17 cellular contexts compared by ENCODE assay signal in genomic region chr2:29260151-29260772, GRCh38.
A peak's percentile ranks its signal among the peaks of the same experiment; 100 is the strongest.
DNase-seq lines count a peak whose midpoint lies in the region; ATAC-seq, FAIRE-seq and TF ChIP-seq lines count a peak whose summit lies in the region.
"Had no signal": no experiment of that assay in that cellular context is flagged by ENCODE, and none has a peak within 500 bp of the region (broad histone marks: within the 10 kb centered on the region; RNA-seq: fewer than 3 reads in every experiment).

No MANE protein-coding gene starts in this region.

- no peaks in the 10 kb centered on the region for H3K36me3 ChIP-seq in PC-3 (ENCODE audit: low read depth, low read length)
- H3K36me3 ChIP-seq in MG63, result no peaks in the 10 kb centered on the region
- no peaks in the 10 kb centered on the region for H3K36me3 ChIP-seq in stomach
- H3K36me3 ChIP-seq: BE2C, heart right ventricle, thoracic aorta had no signal

- peak; percentile 76 for DNase-seq in EL
- DNase-seq in PC-3, result peak; percentile 71
- peak; percentile 64 for DNase-seq in myocyte (ENCODE audit: low read depth)
- no peak for DNase-seq in NOMO-1 treated with DMSO at 0.1 percent for 48 hours (lab: John Stamatoyannopoulos, UW; ENCODE audit: unreplicated experiment)
- no peak for DNase-seq in MG63
- DNase-seq in stomach, result no peak
- DNase-seq: activated CD8-positive, alpha-beta T cell treated with anti-CD3 and anti-CD28 coated beads, Interleukin-2, amount 10 ng/mL, durations not matched to agents 7 days and 5 days; anterior cingulate cortex; BE2C; effector CD4-positive, alpha-beta T cell; heart right ventricle; NCI-H226 had no signal

- no peaks in the 10 kb centered on the region for H3K9me2 ChIP-seq in PC-3 (replicated peaks; ENCODE audit: low read length)

- H3K9ac ChIP-seq in PC-3 (ENCODE audit: low read length), result no peak overlapping the region

- TF ChIP-seq CTCF in PC-3 (conservative IDR thresholded peaks at IDR 0.05; ENCODE audit: low read depth, low read length), result no peak
- no peak for TF ChIP-seq CTCF in stomach (IDR thresholded peaks at IDR 0.05)

- CTCF ChIA-PET in PC-3 (lab: Charles Lee), result interaction anchor here (1.0 kb wide), 1 partner anchor 21 kb away, joined by 3 read pairs; no protein-coding TSS in a partner anchor

- no peaks in the 10 kb centered on the region for H3K79me2 ChIP-seq in PC-3 (ENCODE audit: low read length)

- no peak overlapping the region for H2AFZ ChIP-seq in PC-3 (ENCODE audit: low read length)

- H3F3A ChIP-seq in PC-3 (ENCODE audit: low read length, unreplicated experiment), result no peaks in the 10 kb centered on the region

- H3K27ac ChIP-seq in PC-3 (ENCODE audit: low read length) (no peak overlapping the region), stomach (no peak overlapping the region)
- H3K27ac ChIP-seq: heart right ventricle, thoracic aorta had no signal

- H3K4me1 ChIP-seq in PC-3 (ENCODE audit: insufficient read depth, low read length), result peaks cover 17% of the 10 kb centered on the region
- no peaks in the 10 kb centered on the region for H3K4me1 ChIP-seq in stomach

- no peaks in the 10 kb centered on the region for H3K27me3 ChIP-seq in PC-3 (ENCODE audit: low read length)
- H3K27me3 ChIP-seq in MG63, result no peaks in the 10 kb centered on the region
- no peaks in the 10 kb centered on the region for H3K27me3 ChIP-seq in stomach
- H3K27me3 ChIP-seq: BE2C had no signal

- intact Hi-C loops in PC-3 (cut with micrococcal nuclease), result no loop called here
- intact Hi-C loops in stomach (cut with DNase I; ENCODE audit: low total_unique reads), result no loop called here

- peak; percentile 64 for FAIRE-seq in endometrium (lab: Jason Lieb, UNC)
- FAIRE-seq: TTC549 had no signal

- ATAC-seq in PC-3 (peak; percentile 54), GM19035 (IDR thresholded peaks at IDR 0.05; ENCODE audit: unreplicated experiment) (no peak)
- ATAC-seq: activated CD8-positive, alpha-beta T cell treated with anti-CD3 and anti-CD28 coated beads, Interleukin-2, amount 10 ng/mL, durations not matched to agents 7 days and 5 days; heart right ventricle; SK-N-SH treated with all-trans-retinoic acid at 6 μM for 48 hours had no signal

- no peaks in the 10 kb centered on the region for H4K20me1 ChIP-seq in PC-3 (ENCODE audit: low read length)

- TF ChIP-seq POLR2A in stomach (IDR thresholded peaks at IDR 0.05), result no peak

- H3K4me2 ChIP-seq in PC-3 (ENCODE audit: low read length), result peak overlapping the region; percentile 58

- TF ChIP-seq EP300 in stomach (IDR thresholded peaks at IDR 0.05), result no peak

- WGBS in stomach, 5 donors, result 59 to 81% (median 69%) methylated on average over 6 of the region's 6 CpGs

- H3K4me3 ChIP-seq in PC-3 (ENCODE audit: low read length), result peak overlapping the region; percentile 2; the same call in 1 of the 2 replicates
- no peak overlapping the region for H3K4me3 ChIP-seq in MG63
- no peak overlapping the region for H3K4me3 ChIP-seq in stomach
- H3K4me3 ChIP-seq: heart right ventricle, thoracic aorta had no signal

- H3K9me3 ChIP-seq in PC-3 (ENCODE audit: low read length), result no peaks in the 10 kb centered on the region
- no peaks in the 10 kb centered on the region for H3K9me3 ChIP-seq in MG63
- no peaks in the 10 kb centered on the region for H3K9me3 ChIP-seq in stomach
- H3K9me3 ChIP-seq: BE2C, thoracic aorta had no signal

- POLR2A ChIA-PET in PC-3 (lab: Charles Lee; ENCODE audit: unreplicated experiment), result interaction anchor here (0.6 kb wide), 2 partner anchors 311 to 488 kb away, joined by 3 to 5 read pairs; no protein-coding TSS in a partner anchor

- no TSS peak for BruUV-seq in PC-3 (replicated peaks; lab: Mats Ljungman, UMichigan)

Comparison
In these comparisons a context has a peak if more than half of its experiments do, and no peak if none do; other contexts are left out.
1. DNase-seq: peak in EL (single experiment), PC-3 (single experiment) and myocyte (single experiment); none in NOMO-1 treated with DMSO at 0.1 percent for 48 hours (single experiment), MG63 (single experiment) and stomach (single experiment).